ENCODE assay signal across 8 cellular contexts in genomic region chr19:8320564-8321066, GRCh38. TPM values are rescaled to one million over a fixed set of nuclear protein-coding genes. Genes with fewer than 3 reads are reported as not detected.
DNase-seq lines count a peak whose midpoint lies in the region; ATAC-seq and TF ChIP-seq lines count a peak whose summit lies in the region.

No MANE protein-coding gene starts in this region.

- H3K9ac ChIP-seq in HUES64 (ENCODE audit: low read depth, low read length) (peak overlapping the region; percentile 100), iPS-20b (ENCODE audit: low read depth, low read length) (peak overlapping the region; percentile 98)

- H3K4me3 ChIP-seq in HUES64 (ENCODE audit: low read length) (peak overlapping the region; percentile 87), adrenal gland (peak overlapping the region; percentile 49 to 94 (median 78)), iPS-20b (ENCODE audit: low read length) (peak overlapping the region; percentile 93), stomach (peak overlapping the region; percentile 79 to 94 (median 84))

- intact Hi-C loops in adrenal gland (cut with DNase I) (no loop called here), stomach (cut with DNase I; ENCODE audit: low total_unique reads) (no loop called here)

- peaks cover 25% of the 10 kb centered on the region for H3K4me1 Mint-ChIP-seq in T-helper 1 cell treated with Interleukin-12 subunit alpha and Interleukin-12 subunit beta and Interleukin-4 antibody, amounts not matched to agents 30 μg/mL and 1 μg/mL, for 36 hours (ENCODE audit: low read depth)

- H3K4me3 Mint-ChIP-seq in T-helper 1 cell treated with Interleukin-12 subunit alpha and Interleukin-12 subunit beta and Interleukin-4 antibody, amounts not matched to agents 30 μg/mL and 1 μg/mL, for 36 hours: peak overlapping the region; percentile 100

- peak overlapping the region; percentile 100 for H3K27ac Mint-ChIP-seq in T-helper 1 cell treated with Interleukin-12 subunit alpha and Interleukin-12 subunit beta and Interleukin-4 antibody, amounts not matched to agents 30 μg/mL and 1 μg/mL, for 36 hours

- no peaks in the 10 kb centered on the region for H3K9me3 Mint-ChIP-seq in T-helper 1 cell treated with Interleukin-12 subunit alpha and Interleukin-12 subunit beta and Interleukin-4 antibody, amounts not matched to agents 30 μg/mL and 1 μg/mL, for 36 hours

- TF ChIP-seq EP300 in stomach (IDR thresholded peaks at IDR 0.05): no peak

- no peaks in the 10 kb centered on the region for H3K27me3 Mint-ChIP-seq in T-helper 1 cell treated with Interleukin-12 subunit alpha and Interleukin-12 subunit beta and Interleukin-4 antibody, amounts not matched to agents 30 μg/mL and 1 μg/mL, for 36 hours (ENCODE audit: low read depth)

- peaks cover 22% of the 10 kb centered on the region for H3K36me3 Mint-ChIP-seq in T-helper 1 cell treated with Interleukin-12 subunit alpha and Interleukin-12 subunit beta and Interleukin-4 antibody, amounts not matched to agents 30 μg/mL and 1 μg/mL, for 36 hours (ENCODE audit: low read depth)

- H3K9me3 ChIP-seq in HUES64 (ENCODE audit: insufficient read depth, low read depth, low read length) (no peaks in the 10 kb centered on the region), adrenal gland (replicated peaks in 1 of 3) (no peaks in the 10 kb centered on the region), iPS-20b (ENCODE audit: insufficient read depth, low read depth, low read length) (no peaks in the 10 kb centered on the region), stomach (no peaks in the 10 kb centered on the region)

- H3K27ac ChIP-seq in HUES64 (ENCODE audit: low read depth, low read length) (peak overlapping the region; percentile 96), adrenal gland (peak overlapping the region; percentile 20 to 95 (median 92)), iPS-20b (ENCODE audit: low read length) (peak overlapping the region; percentile 72), stomach (peak overlapping the region; percentile 91 to 97 (median 93))

- H3K36me3 ChIP-seq in HUES64 (ENCODE audit: insufficient read depth, low read length): peaks cover 30% of the 10 kb centered on the region
- H3K36me3 ChIP-seq in adrenal gland (replicated peaks in 1 of 2): peaks cover 0 to 20% of the 10 kb centered on the region in 2 donors
- peaks cover 38% of the 10 kb centered on the region for H3K36me3 ChIP-seq in iPS-20b (ENCODE audit: insufficient read depth, low read depth, low read length)
- H3K36me3 ChIP-seq in stomach: peaks cover 30 to 49% (median 37%) of the 10 kb centered on the region in 4 donors

- 4% methylated on average over 16 of the region's 16 CpGs for WGBS in HUES64
- WGBS in adrenal gland, 4 donors: 2 to 3% (median 2%) methylated on average over 11 to 16 of the region's 16 CpGs
- 0 to 2% (median 1%) methylated on average over 16 of the region's 16 CpGs for WGBS in stomach, 5 donors

- no peak for TF ChIP-seq POLR2A in adrenal gland (IDR thresholded peaks at IDR 0.05)
- TF ChIP-seq POLR2A in stomach (IDR thresholded peaks at IDR 0.05): no peak

- TF ChIP-seq CTCF in adrenal gland (IDR thresholded peaks at IDR 0.05) (no peak), stomach (IDR thresholded peaks at IDR 0.05) (no peak)

- H3K4me1 ChIP-seq in HUES64 (ENCODE audit: insufficient read depth, low read length): peaks cover 11% of the 10 kb centered on the region
- H3K4me1 ChIP-seq in adrenal gland (replicated peaks in 1 of 2): peaks cover 17 to 32% of the 10 kb centered on the region in 2 donors
- peaks cover 13% of the 10 kb centered on the region; the same call in 1 of the 2 replicates for H3K4me1 ChIP-seq in iPS-20b (ENCODE audit: insufficient read depth, low read length)
- peaks cover 20 to 71% (median 37%) of the 10 kb centered on the region in 4 donors for H3K4me1 ChIP-seq in stomach

- no peak for DNase-seq in T-helper 1 cell
- DNase-seq in adrenal gland: peak in 2 of 7 donors; percentile 28 to 37
- DNase-seq in stomach: no peak
- DNase-seq in NCI-H187 (lab: John Stamatoyannopoulos, UW): no peak

- H3K27me3 ChIP-seq in HUES64 (ENCODE audit: insufficient read depth, low read length) (no peaks in the 10 kb centered on the region), adrenal gland (no peaks in the 10 kb centered on the region), iPS-20b (ENCODE audit: insufficient read depth, low read length) (no peaks in the 10 kb centered on the region), stomach (no peaks in the 10 kb centered on the region)

- no peak for ATAC-seq in GM19452 (IDR thresholded peaks at IDR 0.05; ENCODE audit: unreplicated experiment)

RNA-seq across cellular contexts. Expression of gene NDUFA7, which starts 0.6 kb away (rescaled TPM):
- 103 TPM for polyA plus RNA-seq in HUES64 (2013, experiment 1 of 2)
- 123 TPM for polyA plus RNA-seq in HUES64 (2013, experiment 2 of 2)
- total RNA-seq in adrenal gland (10 to 100 TPM in 7 of 8 donors, 1 to 10 TPM in 1; 5.3 to 84.5 (median 72.4) TPM), stomach (10 to 100 TPM in 2 of 5 donors, 1 to 10 TPM in 3; 3.6 to 13.8 (median 9.6) TPM)
- polyA plus RNA-seq in adrenal gland (100 to 1,000 TPM; 140 to 502 (median 202) TPM), stomach (100 to 1,000 TPM; 127 to 171 (median 150) TPM)

RNA-seq across cellular contexts. Expression of gene RPS28, which starts 0.7 kb away (rescaled TPM):
- polyA plus RNA-seq in HUES64 (2013, experiment 1 of 2): 1,023 TPM
- 1,033 TPM for polyA plus RNA-seq in HUES64 (2013, experiment 2 of 2)
- 1,000 to 10,000 TPM in 4 of 8 donors, 100 to 1,000 TPM in 4; 220 to 1,896 (median 903) TPM for total RNA-seq in adrenal gland
- 1,000 to 10,000 TPM in 1 of 3 donors, 100 to 1,000 TPM in 2; 155 to 1,715 (median 649) TPM for polyA plus RNA-seq in adrenal gland
- total RNA-seq in stomach: 1,000 to 10,000 TPM in 2 of 5 donors, 100 to 1,000 TPM in 3; 335 to 2,088 (median 520) TPM
- polyA plus RNA-seq in stomach: 1,000 to 10,000 TPM in 1 of 3 donors, 100 to 1,000 TPM in 2; 778 to 1,474 (median 861) TPM

RNA-seq across cellular contexts. Expression of gene CD320, which starts 12.5 kb away (rescaled TPM):
- polyA plus RNA-seq in HUES64 (2013, experiment 1 of 2): 68.8 TPM
- 67.1 TPM for polyA plus RNA-seq in HUES64 (2013, experiment 2 of 2)
- 100 to 1,000 TPM in 1 of 8 donors, 10 to 100 TPM in 7; 53.6 to 129 (median 68.2) TPM for total RNA-seq in adrenal gland
- 10 to 100 TPM; 12.0 to 61.4 (median 34.1) TPM for polyA plus RNA-seq in adrenal gland
- total RNA-seq in stomach: 100 to 1,000 TPM in 1 of 5 donors, 10 to 100 TPM in 4; 13.0 to 108 (median 19.1) TPM
- polyA plus RNA-seq in stomach: 10 to 100 TPM; 24.7 to 32.1 (median 27.0) TPM

RNA-seq across cellular contexts. Expression of gene KANK3, which starts 22.4 kb away (rescaled TPM):
- 0.85 TPM for polyA plus RNA-seq in HUES64 (2013, experiment 1 of 2)
- polyA plus RNA-seq in HUES64 (2013, experiment 2 of 2): 0.89 TPM
- total RNA-seq in adrenal gland (10 to 100 TPM in 7 of 8 donors, 1 to 10 TPM in 1; 9.8 to 27.7 (median 18.4) TPM), stomach (10 to 100 TPM in 2 of 5 donors, 1 to 10 TPM in 2, not detected in 1; 4.4 to 72.4 (median 8.8) TPM)
- polyA plus RNA-seq in adrenal gland (10 to 100 TPM in 2 of 3 donors, under 1 TPM in 1; 0.38 to 27.8 (median 23.6) TPM), stomach (10 to 100 TPM in 1 of 3 donors, 1 to 10 TPM in 2; 4.8 to 10.7 (median 7.1) TPM)

RNA-seq across cellular contexts. Expression of gene ANGPTL4, which starts 43.3 kb away (rescaled TPM):
- polyA plus RNA-seq in HUES64 (2013, experiment 1 of 2): 1.5 TPM
- 1.3 TPM for polyA plus RNA-seq in HUES64 (2013, experiment 2 of 2)
- total RNA-seq in adrenal gland (100 to 1,000 TPM in 2 of 8 donors, 10 to 100 TPM in 5, 1 to 10 TPM in 1; 4.4 to 141 (median 27.1) TPM), stomach (100 to 1,000 TPM in 1 of 5 donors, 10 to 100 TPM in 2, 1 to 10 TPM in 2; 4.8 to 276 (median 19.8) TPM)
- polyA plus RNA-seq in adrenal gland (10 to 100 TPM in 2 of 3 donors, 1 to 10 TPM in 1; 4.9 to 54.0 (median 46.8) TPM), stomach (10 to 100 TPM in 2 of 3 donors, 1 to 10 TPM in 1; 4.1 to 62.9 (median 22.9) TPM)
